Comparison of ENCODE assay signal across 1 cellular context in the genomic region with DNA sequence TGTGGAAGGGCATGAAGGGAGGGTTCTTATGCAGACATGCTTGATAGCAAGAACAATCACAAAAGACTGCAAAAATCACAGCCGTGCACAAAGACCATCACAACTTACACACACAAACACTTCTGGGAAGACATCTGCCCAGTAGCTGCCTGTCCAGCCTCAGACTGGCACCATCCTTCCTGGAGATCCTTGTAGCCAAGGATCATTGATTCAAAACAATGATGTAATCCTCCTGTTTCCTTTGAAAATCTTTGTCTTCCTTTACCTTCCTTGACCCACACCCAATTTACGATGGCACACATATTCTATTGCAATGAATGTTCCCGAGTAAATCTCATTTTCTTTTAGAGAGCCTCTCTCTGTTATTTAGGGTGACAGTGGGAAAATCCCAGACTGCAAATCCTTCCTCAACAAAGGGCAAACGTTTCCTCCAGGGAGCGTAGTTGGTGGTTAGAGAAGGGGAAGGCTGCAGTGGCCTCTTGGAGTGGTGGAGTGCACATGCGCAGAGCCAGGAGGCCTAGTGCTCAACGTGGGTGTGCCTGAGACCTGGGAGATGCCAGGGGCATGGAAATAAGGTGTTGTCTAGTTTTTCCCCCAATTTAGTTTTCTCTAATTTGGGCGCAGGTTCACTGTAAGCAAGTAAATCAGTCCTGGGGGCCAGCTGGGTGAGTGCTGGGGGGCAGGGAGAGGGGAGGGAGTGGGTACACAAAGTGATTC.
TF ChIP-seq lines count a peak whose summit lies in the region.

No MANE protein-coding gene starts in this region.

TF ChIP-seq in IMR-90, 13 proteins besides CTCF, POLR2A, EP300 and RAD21:
- TF ChIP-seq USF2 (IDR thresholded peaks at IDR 0.05; ENCODE audit: low read depth, low read length) (no peak), MAFK (IDR thresholded peaks at IDR 0.05; ENCODE audit: low read depth, low read length) (no peak), RCOR1 (IDR thresholded peaks at IDR 0.05; ENCODE audit: insufficient replicate concordance, low read length) (no peak), SMC3 (IDR thresholded peaks at IDR 0.05; ENCODE audit: low read depth, low read length) (no peak), MAZ (IDR thresholded peaks at IDR 0.05; ENCODE audit: borderline replicate concordance, low read depth, low read length) (no peak), FOS (IDR thresholded peaks at IDR 0.05; ENCODE audit: low read depth, low read length) (no peak), NFE2L2 (IDR thresholded peaks at IDR 0.05; ENCODE audit: low read depth, low read length) (no peak), MXI1 (IDR thresholded peaks at IDR 0.05; ENCODE audit: borderline replicate concordance, low read depth, low read length) (no peak), CEBPB (IDR thresholded peaks at IDR 0.05; ENCODE audit: low read depth, low read length) (no peak), CHD1 (IDR thresholded peaks at IDR 0.05; ENCODE audit: low read depth, low read length) (no peak), BHLHE40 (IDR thresholded peaks at IDR 0.05; ENCODE audit: low read depth, low read length) (no peak), ELK1 (IDR thresholded peaks at IDR 0.05; ENCODE audit: borderline replicate concordance, low read depth, low read length) (no peak), RFX5 (IDR thresholded peaks at IDR 0.05; ENCODE audit: low read depth, low read length) (no peak)
